ENCODE assay signal across 8 cellular contexts in genomic region chr6:160102956-160103824, GRCh38. TPM values are rescaled to one million over a fixed set of nuclear protein-coding genes. Genes with fewer than 3 reads are reported as not detected.
A peak's percentile ranks its signal among the peaks of the same experiment; 100 is the strongest.
DNase-seq lines count a peak whose midpoint lies in the region; ATAC-seq and TF ChIP-seq lines count a peak whose summit lies in the region.

No MANE protein-coding gene starts in this region.

- H3K4me3 Mint-ChIP-seq in endothelial cell (ENCODE audit: unreplicated experiment), result no peak overlapping the region

- no peak overlapping the region for H3K27ac Mint-ChIP-seq in endothelial cell (ENCODE audit: unreplicated experiment)

- no peak for DNase-seq in BJ (ENCODE audit: low read depth)
- peak; percentile 43 for DNase-seq in PC-3
- DNase-seq in endothelial cell (ENCODE audit: low spot score), result peak; percentile 39
- DNase-seq in retinal pigment epithelial cell (ENCODE audit: low read depth), result no peak
- no peak for DNase-seq in hippocampal formation (lab: John Stamatoyannopoulos, UW)

- H2AFZ ChIP-seq in PC-3 (ENCODE audit: low read length), result no peak overlapping the region

- H3K36me3 Mint-ChIP-seq in endothelial cell (ENCODE audit: low read depth, unreplicated experiment), result peaks cover 46% of the 10 kb centered on the region

- H3K79me2 ChIP-seq in PC-3 (ENCODE audit: low read length), result no peaks in the 10 kb centered on the region

- H3K36me3 ChIP-seq in BJ (ENCODE audit: control insufficient read depth, insufficient read depth, low read length), result peaks cover 19% of the 10 kb centered on the region
- peaks cover 7% of the 10 kb centered on the region; the same call in 1 of the 2 replicates for H3K36me3 ChIP-seq in PC-3 (ENCODE audit: low read depth, low read length)

- TF ChIP-seq CTCF in BJ (IDR thresholded peaks at IDR 0.05; ENCODE audit: insufficient read depth, low read depth, low read length), result peak; percentile 50
- peak; percentile 57 for TF ChIP-seq CTCF in PC-3 (conservative IDR thresholded peaks at IDR 0.05; ENCODE audit: low read depth, low read length)
- TF ChIP-seq CTCF in endothelial cell (IDR thresholded peaks at IDR 0.05; ENCODE audit: unreplicated experiment), result peak; percentile 27
- TF ChIP-seq CTCF in retinal pigment epithelial cell (conservative IDR thresholded peaks at IDR 0.05; ENCODE audit: low read depth, low read length), result peak; percentile 59

- H3K4me3 ChIP-seq in BJ (ENCODE audit: low read depth, low read length), result no peak overlapping the region
- H3K4me3 ChIP-seq in PC-3 (ENCODE audit: low read length), result no peak overlapping the region
- no peak overlapping the region for H3K4me3 ChIP-seq in retinal pigment epithelial cell (ENCODE audit: low read length)

- no peak overlapping the region for H3K4me2 ChIP-seq in PC-3 (ENCODE audit: low read length)

- peak; percentile 49 for ATAC-seq in GM18498 (IDR thresholded peaks at IDR 0.05; ENCODE audit: unreplicated experiment)
- peak; percentile 35; the same call in 1 of the 2 replicates for ATAC-seq in PC-3
- ATAC-seq in HG02763 (IDR thresholded peaks at IDR 0.05; ENCODE audit: unreplicated experiment), result no peak
- no peak for ATAC-seq in HG02884 (IDR thresholded peaks at IDR 0.05; ENCODE audit: unreplicated experiment)

- BruUV-seq in PC-3 (replicated peaks; lab: Mats Ljungman, UMichigan), result no TSS peak

- peaks cover 26% of the 10 kb centered on the region for H3K4me1 Mint-ChIP-seq in endothelial cell (ENCODE audit: unreplicated experiment)

- H3K9me3 ChIP-seq in PC-3 (ENCODE audit: low read length), result no peaks in the 10 kb centered on the region

- H3F3A ChIP-seq in PC-3 (ENCODE audit: low read length, unreplicated experiment), result no peaks in the 10 kb centered on the region

- no peaks in the 10 kb centered on the region for H4K20me1 ChIP-seq in PC-3 (ENCODE audit: low read length)

- no peak overlapping the region for H3K9ac ChIP-seq in PC-3 (ENCODE audit: low read length)

- intact Hi-C loops in PC-3 (cut with micrococcal nuclease), result no loop called here

- H3K27me3 ChIP-seq in BJ (ENCODE audit: control insufficient read depth, insufficient read depth, low read length) (no peaks in the 10 kb centered on the region), PC-3 (ENCODE audit: low read length) (no peaks in the 10 kb centered on the region)

- peaks cover 12% of the 10 kb centered on the region; the same call in 1 of the 2 replicates for H3K4me1 ChIP-seq in PC-3 (ENCODE audit: insufficient read depth, low read length)

- no peak overlapping the region for H3K27ac ChIP-seq in PC-3 (ENCODE audit: low read length)

- POLR2A ChIA-PET in BJ (lab: Charles Lee), result no interaction called here
- POLR2A ChIA-PET in PC-3 (lab: Charles Lee; ENCODE audit: unreplicated experiment), result no interaction called here

- H3K9me2 ChIP-seq in PC-3 (replicated peaks; ENCODE audit: low read length), result no peaks in the 10 kb centered on the region

- H3K27me3 Mint-ChIP-seq in endothelial cell (ENCODE audit: unreplicated experiment), result peaks cover 8% of the 10 kb centered on the region

- H3K9me3 Mint-ChIP-seq in endothelial cell (ENCODE audit: unreplicated experiment), result no peaks in the 10 kb centered on the region

- CTCF ChIA-PET in BJ (lab: Yijun Ruan, JAX), result interaction anchor here (5.2 kb wide), 1 partner anchor 15 kb away, joined by 19 read pairs; no protein-coding TSS in a partner anchor
- CTCF ChIA-PET in PC-3 (lab: Charles Lee), result interaction anchor here (0.7 kb wide), 1 partner anchor 337 kb away, joined by 3 read pairs; no protein-coding TSS in a partner anchor

RNA-seq across cellular contexts. Expression of gene SLC22A1, which starts 18.4 kb away (rescaled TPM):
- 0.11 and 0.38 TPM in 2 replicates for polyA plus RNA-seq in BJ (2011; rRNA removed)
- polyA minus RNA-seq in BJ (2011; rRNA and poly(A)+ RNA removed), result 0.15 and 0.19 TPM in 2 replicates
- total RNA-seq in PC-3 (2014; rRNA removed), result 0.29 and 10.2 TPM in 2 replicates
- total RNA-seq in endothelial cell (ENCODE audit: unreplicated experiment), result 2.7 TPM

Comparison
In these comparisons a context has a peak if more than half of its experiments do, and no peak if none do; other contexts are left out.
1. DNase-seq: peak in PC-3 (single experiment) and endothelial cell (single experiment); none in BJ (single experiment), retinal pigment epithelial cell (single experiment) and hippocampal formation (0 of 2).
2. ATAC-seq: peak in GM18498 (single experiment) and PC-3 (single experiment); none in HG02763 (single experiment) and HG02884 (single experiment).
3. Peak in every context shown above with its lines, with median percentiles within 50 percentile points of each other: CTCF ChIP-seq.